Comparison of ENCODE assay signal across 2 cellular contexts in genomic region chr1:47201179-47201578, GRCh38.
TF ChIP-seq lines count a peak whose summit lies in the region.

No MANE protein-coding gene starts in this region.

TF ChIP-seq in HepG2, 621 proteins besides CTCF, POLR2A, EP300 and RAD21:
- TF ChIP-seq BHLHE40 (IDR thresholded peaks at IDR 0.05; ENCODE audit: low read length): 0 out of 2 replicates have a peak, but pooled peaks have one; percentile 12
- TF ChIP-seq MTA3 (CRISPR knock-in tag; IDR thresholded peaks at IDR 0.05): no peak
- TF ChIP-seq ZBTB37 (CRISPR knock-in tag; IDR thresholded peaks at IDR 0.05): no peak
- TF ChIP-seq ZNF629 (CRISPR knock-in tag; conservative IDR thresholded peaks at IDR 0.05): peak; percentile 46; the same call in 1 of the 2 replicates
- no peak for TF ChIP-seq ZNF549 (CRISPR knock-in tag; IDR thresholded peaks at IDR 0.05)

TF ChIP-seq in K562, 482 proteins besides CTCF, POLR2A, EP300 and RAD21:
- TF ChIP-seq GTF2A2 (tag; IDR thresholded peaks at IDR 0.05) (no peak), HMG20B (CRISPR knock-in tag; IDR thresholded peaks at IDR 0.05) (no peak), BHLHE40 (IDR thresholded peaks at IDR 0.05; ENCODE audit: low read length) (peak; percentile 34; the same call in 1 of the 2 replicates), ARID4B (CRISPR knock-in tag; IDR thresholded peaks at IDR 0.05) (no peak), ZBTB17 (CRISPR knock-in tag; IDR thresholded peaks at IDR 0.05) (no peak), HES1 (IDR thresholded peaks at IDR 0.05; ENCODE audit: low read depth) (no peak)
